1 cellular context compared by ENCODE assay signal in the genomic region with DNA sequence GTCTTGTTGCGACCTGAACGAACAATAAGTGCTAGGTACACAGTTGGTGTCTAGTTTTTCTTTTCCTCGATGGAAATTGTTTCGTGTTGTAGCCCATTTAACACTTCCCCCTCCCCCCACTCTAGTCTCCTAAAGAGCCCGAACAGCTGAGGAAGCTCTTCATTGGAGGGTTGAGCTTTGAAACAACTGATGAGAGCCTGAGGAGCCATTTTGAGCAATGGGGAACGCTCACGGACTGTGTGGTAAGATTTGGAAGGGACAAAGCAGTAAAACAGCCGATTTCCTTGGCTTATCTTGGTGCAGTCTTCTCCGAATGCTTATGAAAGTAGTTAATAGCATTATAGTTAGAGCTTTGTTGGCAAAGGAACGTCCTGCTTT.
A peak's percentile ranks its signal among the peaks of the same experiment; 100 is the strongest.
TF ChIP-seq lines count a peak whose summit lies in the region.

No MANE protein-coding gene starts in this region.

TF ChIP-seq in GM12878, 131 proteins besides CTCF, POLR2A, EP300 and RAD21:
- TF ChIP-seq, protein P1, sequence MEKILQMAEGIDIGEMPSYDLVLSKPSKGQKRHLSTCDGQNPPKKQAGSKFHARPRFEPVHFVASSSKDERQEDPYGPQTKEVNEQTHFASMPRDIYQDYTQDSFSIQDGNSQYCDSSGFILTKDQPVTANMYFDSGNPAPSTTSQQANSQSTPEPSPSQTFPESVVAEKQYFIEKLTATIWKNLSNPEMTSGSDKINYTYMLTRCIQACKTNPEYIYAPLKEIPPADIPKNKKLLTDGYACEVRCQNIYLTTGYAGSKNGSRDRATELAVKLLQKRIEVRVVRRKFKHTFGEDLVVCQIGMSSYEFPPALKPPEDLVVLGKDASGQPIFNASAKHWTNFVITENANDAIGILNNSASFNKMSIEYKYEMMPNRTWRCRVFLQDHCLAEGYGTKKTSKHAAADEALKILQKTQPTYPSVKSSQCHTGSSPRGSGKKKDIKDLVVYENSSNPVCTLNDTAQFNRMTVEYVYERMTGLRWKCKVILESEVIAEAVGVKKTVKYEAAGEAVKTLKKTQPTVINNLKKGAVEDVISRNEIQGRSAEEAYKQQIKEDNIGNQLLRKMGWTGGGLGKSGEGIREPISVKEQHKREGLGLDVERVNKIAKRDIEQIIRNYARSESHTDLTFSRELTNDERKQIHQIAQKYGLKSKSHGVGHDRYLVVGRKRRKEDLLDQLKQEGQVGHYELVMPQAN (conservative IDR thresholded peaks at IDR 0.05) = peak; percentile 57
- TF ChIP-seq RAD51 (IDR thresholded peaks at IDR 0.05) (peak; percentile 9; the same call in 1 of the 2 replicates), CREB1 (IDR thresholded peaks at IDR 0.05; ENCODE audit: low read depth) (peak; percentile 8; the same call in 1 of the 2 replicates), BHLHE40 (IDR thresholded peaks at IDR 0.05; ENCODE audit: borderline replicate concordance in 1 of 2, low read depth in 2 of 2, low read length in 1 of 2) (peak in 1 of 2 experiments; percentile 7; a peak in 1 of 4 replicates), SMARCA5 (IDR thresholded peaks at IDR 0.05) (0 out of 2 replicates have a peak, but pooled peaks have one; percentile 12), WRNIP1 (IDR thresholded peaks at IDR 0.05; ENCODE audit: borderline replicate concordance, low read depth, low read length) (peak; percentile 83; the same call in 1 of the 2 replicates), YY1 (IDR thresholded peaks at IDR 0.05; ENCODE audit: low read depth, low read length) (peak; percentile 59; the same call in 1 of the 2 replicates)
